17 cellular contexts compared by ENCODE assay signal in the genomic region with DNA sequence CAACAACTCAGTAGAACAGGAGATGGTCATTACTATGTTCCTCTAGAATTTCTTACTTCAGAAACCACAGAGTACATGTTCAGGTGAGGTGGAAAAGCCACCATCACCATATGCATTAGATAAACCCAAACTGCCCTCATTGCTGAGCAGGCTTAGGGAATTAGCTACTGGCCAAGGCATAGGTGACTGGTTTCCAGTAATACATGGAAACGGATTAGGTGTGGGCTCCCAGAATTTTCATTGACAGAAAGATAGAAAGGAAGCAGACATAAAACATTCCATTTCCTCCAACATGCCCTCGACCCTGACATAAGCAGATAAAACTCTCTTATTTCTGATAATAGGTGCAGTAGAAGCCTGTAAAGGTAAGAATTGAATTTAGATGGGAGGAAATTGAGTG.
DNase-seq lines count a peak whose midpoint lies in the region; ATAC-seq, FAIRE-seq and TF ChIP-seq lines count a peak whose summit lies in the region.
"Had no signal": no experiment of that assay in that cellular context is flagged by ENCODE, and none has a peak within 500 bp of the region (broad histone marks: within the 10 kb centered on the region; RNA-seq: fewer than 3 reads in every experiment).

No MANE protein-coding gene starts in this region.

- POLR2A ChIA-PET in PC-3 (lab: Charles Lee; ENCODE audit: unreplicated experiment) = interaction anchor here (0.6 kb wide), 1 partner anchor 133 kb away, joined by 6 read pairs; no protein-coding TSS in a partner anchor
- POLR2A ChIA-PET in WTC11 (lab: Charles Lee) = no interaction called here

- no peak for TF ChIP-seq CTCF in PC-3 (conservative IDR thresholded peaks at IDR 0.05; ENCODE audit: low read depth, low read length)
- TF ChIP-seq CTCF in WTC11 (IDR thresholded peaks at IDR 0.05) = no peak
- TF ChIP-seq CTCF in keratinocyte (optimal IDR thresholded peaks at IDR 0.05 in 1 of 3, IDR thresholded peaks at IDR 0.05 in 1 of 3, conservative IDR thresholded peaks at IDR 0.05 in 1 of 3; ENCODE audit: extremely low read depth in 1 of 3, insufficient read depth in 2 of 3, low read length in 3 of 3) = no peak
- no peak for TF ChIP-seq CTCF in smooth muscle cell (IDR thresholded peaks at IDR 0.05; ENCODE audit: borderline replicate concordance, insufficient read depth, poor library complexity, severe bottlenecking)

- H3K36me3 ChIP-seq in PC-3 (ENCODE audit: low read depth, low read length) = no peaks in the 10 kb centered on the region
- H3K36me3 ChIP-seq in keratinocyte (ENCODE audit: control insufficient read depth in 2 of 2, extremely low read depth in 1 of 2, insufficient read depth in 2 of 2, low read length in 2 of 2) = no peaks in the 10 kb centered on the region
- no peaks in the 10 kb centered on the region for H3K36me3 ChIP-seq in smooth muscle cell (ENCODE audit: low read depth)
- H3K36me3 ChIP-seq: BE2C had no signal

- dilution Hi-C loops in keratinocyte (cut with MboI; ENCODE audit: extremely low pct_ligation_motif_present, low sequenced_read_pairs) = no loop called here

- H4K20me1 ChIP-seq in PC-3 (ENCODE audit: low read length) (no peaks in the 10 kb centered on the region), keratinocyte (ENCODE audit: control insufficient read depth, extremely low read depth, insufficient read depth, low read length) (no peaks in the 10 kb centered on the region), smooth muscle cell (ENCODE audit: low read depth) (no peaks in the 10 kb centered on the region)

- H3F3A ChIP-seq in PC-3 (ENCODE audit: low read length, unreplicated experiment) (peaks cover 3% of the 10 kb centered on the region), smooth muscle cell (ENCODE audit: low read depth) (no peaks in the 10 kb centered on the region)

- no peak overlapping the region; the same call in 1 of the 2 replicates for H3K9ac ChIP-seq in PC-3 (ENCODE audit: low read length)
- H3K9ac ChIP-seq in keratinocyte (ENCODE audit: control insufficient read depth, extremely low read depth, insufficient read depth, low read length) = peak overlapping the region; percentile 18
- no peak overlapping the region for H3K9ac ChIP-seq in smooth muscle cell (ENCODE audit: low read depth)

- H3K9me3 ChIP-seq in PC-3 (ENCODE audit: low read length) (no peaks in the 10 kb centered on the region), keratinocyte (ENCODE audit: control insufficient read depth, low read depth, low read length) (no peaks in the 10 kb centered on the region), smooth muscle cell (replicated peaks; ENCODE audit: low read depth) (no peaks in the 10 kb centered on the region)
- H3K9me3 ChIP-seq: BE2C had no signal

- no peaks in the 10 kb centered on the region for H3K27me3 Mint-ChIP-seq in WTC11 (ENCODE audit: low read depth)
- H3K27me3 Mint-ChIP-seq: CD4-positive, alpha-beta memory T cell had no signal

- H3K36me3 Mint-ChIP-seq in WTC11 = no peaks in the 10 kb centered on the region
- H3K36me3 Mint-ChIP-seq: CD4-positive, alpha-beta memory T cell had no signal

- H3K9me3 Mint-ChIP-seq in WTC11 = no peaks in the 10 kb centered on the region

- H3K27ac ChIP-seq in PC-3 (ENCODE audit: low read length) (peak overlapping the region; percentile 98), keratinocyte (ENCODE audit: control insufficient read depth, insufficient read depth, low read length) (peak overlapping the region; percentile 80), smooth muscle cell (ENCODE audit: low read depth) (peak overlapping the region; percentile 61)
- H3K27ac ChIP-seq: A549, C4-2B had no signal

- peak; percentile 5 for DNase-seq in PC-3
- no peak for DNase-seq in WTC11 (ENCODE audit: low spot score)
- DNase-seq in keratinocyte (ENCODE audit: low read depth, low spot score) = no peak
- DNase-seq in smooth muscle cell (lab: John Stamatoyannopoulos, UW; ENCODE audit: unreplicated experiment) = no peak
- no peak for DNase-seq in DMS153 treated with DMSO at 0.1 percent for 48 hours (lab: John Stamatoyannopoulos, UW; ENCODE audit: unreplicated experiment)
- no peak for DNase-seq in amygdala (lab: John Stamatoyannopoulos, UW)
- DNase-seq in Kasumi-1 (lab: John Stamatoyannopoulos, UW) = no peak
- DNase-seq: BE2C, DMS153, DND-41, GDM1 had no signal

- H3K4me1 ChIP-seq in PC-3 (ENCODE audit: insufficient read depth, low read length) = peaks cover 39% of the 10 kb centered on the region
- peaks cover 24% of the 10 kb centered on the region for H3K4me1 ChIP-seq in keratinocyte (ENCODE audit: control insufficient read depth, extremely low read depth, insufficient read depth, low read length)
- no peaks in the 10 kb centered on the region for H3K4me1 ChIP-seq in smooth muscle cell (ENCODE audit: low read depth)
- H3K4me1 ChIP-seq: A549, BE2C had no signal

- H3K4me1 Mint-ChIP-seq in WTC11 = peaks cover 21% of the 10 kb centered on the region
- H3K4me1 Mint-ChIP-seq: CD4-positive, alpha-beta memory T cell had no signal

- CTCF ChIA-PET in PC-3 (lab: Charles Lee) = no interaction called here
- CTCF ChIA-PET in WTC11 (lab: Charles Lee) = no interaction called here

- ATAC-seq in PC-3 (no peak), WTC11 (no peak)
- ATAC-seq: A549 had no signal

- WGBS in smooth muscle cell (ENCODE audit: low lambda C conversion rate) = 58% methylated on average over 2 of the region's 2 CpGs

- no peaks in the 10 kb centered on the region for H3K27me3 ChIP-seq in PC-3 (ENCODE audit: low read length)
- no peaks in the 10 kb centered on the region for H3K27me3 ChIP-seq in keratinocyte (ENCODE audit: control insufficient read depth, extremely low read depth, insufficient read depth, low read length)
- H3K27me3 ChIP-seq in smooth muscle cell (ENCODE audit: low read depth) = no peaks in the 10 kb centered on the region
- H3K27me3 ChIP-seq: BE2C had no signal

- H3K79me2 ChIP-seq in PC-3 (ENCODE audit: low read length) (no peaks in the 10 kb centered on the region), keratinocyte (ENCODE audit: control insufficient read depth, insufficient read depth, low read length) (no peaks in the 10 kb centered on the region), smooth muscle cell (ENCODE audit: low read depth) (no peaks in the 10 kb centered on the region)

- H3K9me1 ChIP-seq in keratinocyte (ENCODE audit: control insufficient read depth, extremely low read depth, insufficient read depth, low read length) = no peaks in the 10 kb centered on the region

- H2AFZ ChIP-seq in PC-3 (ENCODE audit: low read length) (no peak overlapping the region), keratinocyte (ENCODE audit: control insufficient read depth, low read length) (peak overlapping the region; percentile 67), smooth muscle cell (ENCODE audit: low read depth) (no peak overlapping the region)

- H3K4me3 ChIP-seq in PC-3 (ENCODE audit: low read length) (no peak overlapping the region), keratinocyte (ENCODE audit: control insufficient read depth in 2 of 3, extremely low read depth in 1 of 3, insufficient read depth in 2 of 3, low read depth in 1 of 3, low read length in 3 of 3) (no peak overlapping the region), smooth muscle cell (no peak overlapping the region)
- H3K4me3 ChIP-seq: A549 had no signal

- no peak overlapping the region; the same call in 1 of the 2 replicates for H3K27ac Mint-ChIP-seq in WTC11
- H3K27ac Mint-ChIP-seq: CD4-positive, alpha-beta memory T cell had no signal

- H3K9me2 ChIP-seq in PC-3 (replicated peaks; ENCODE audit: low read length) = no peaks in the 10 kb centered on the region

- no TSS peak for BruUV-seq in PC-3 (replicated peaks; lab: Mats Ljungman, UMichigan)

- no peak for FAIRE-seq in keratinocyte (lab: Jason Lieb, UNC)
- FAIRE-seq: A549, GM12892, GM19239, H54 had no signal

- peak overlapping the region; percentile 38 for H3K4me2 ChIP-seq in PC-3 (ENCODE audit: low read length)
- no peak overlapping the region for H3K4me2 ChIP-seq in keratinocyte (ENCODE audit: control insufficient read depth, extremely low read depth, insufficient read depth, low read depth, low read length)
- no peak overlapping the region for H3K4me2 ChIP-seq in smooth muscle cell
- H3K4me2 ChIP-seq: A549 had no signal

- H3K4me3 Mint-ChIP-seq in WTC11 = no peak overlapping the region
- H3K4me3 Mint-ChIP-seq: CD4-positive, alpha-beta memory T cell had no signal

- intact Hi-C loops in PC-3 (cut with micrococcal nuclease) = loop anchor here (1.0 to 10.0 kb wide), 5 partner anchors 110 to 648 kb away; no protein-coding TSS in a partner anchor

TF ChIP-seq in WTC11, 78 proteins besides CTCF, POLR2A, EP300 and RAD21 (continues in another document):
- TF ChIP-seq TCF7 (CRISPR knock-in tag; IDR thresholded peaks at IDR 0.05; ENCODE audit: low read depth) = no peak
- TF ChIP-seq, protein P1, sequence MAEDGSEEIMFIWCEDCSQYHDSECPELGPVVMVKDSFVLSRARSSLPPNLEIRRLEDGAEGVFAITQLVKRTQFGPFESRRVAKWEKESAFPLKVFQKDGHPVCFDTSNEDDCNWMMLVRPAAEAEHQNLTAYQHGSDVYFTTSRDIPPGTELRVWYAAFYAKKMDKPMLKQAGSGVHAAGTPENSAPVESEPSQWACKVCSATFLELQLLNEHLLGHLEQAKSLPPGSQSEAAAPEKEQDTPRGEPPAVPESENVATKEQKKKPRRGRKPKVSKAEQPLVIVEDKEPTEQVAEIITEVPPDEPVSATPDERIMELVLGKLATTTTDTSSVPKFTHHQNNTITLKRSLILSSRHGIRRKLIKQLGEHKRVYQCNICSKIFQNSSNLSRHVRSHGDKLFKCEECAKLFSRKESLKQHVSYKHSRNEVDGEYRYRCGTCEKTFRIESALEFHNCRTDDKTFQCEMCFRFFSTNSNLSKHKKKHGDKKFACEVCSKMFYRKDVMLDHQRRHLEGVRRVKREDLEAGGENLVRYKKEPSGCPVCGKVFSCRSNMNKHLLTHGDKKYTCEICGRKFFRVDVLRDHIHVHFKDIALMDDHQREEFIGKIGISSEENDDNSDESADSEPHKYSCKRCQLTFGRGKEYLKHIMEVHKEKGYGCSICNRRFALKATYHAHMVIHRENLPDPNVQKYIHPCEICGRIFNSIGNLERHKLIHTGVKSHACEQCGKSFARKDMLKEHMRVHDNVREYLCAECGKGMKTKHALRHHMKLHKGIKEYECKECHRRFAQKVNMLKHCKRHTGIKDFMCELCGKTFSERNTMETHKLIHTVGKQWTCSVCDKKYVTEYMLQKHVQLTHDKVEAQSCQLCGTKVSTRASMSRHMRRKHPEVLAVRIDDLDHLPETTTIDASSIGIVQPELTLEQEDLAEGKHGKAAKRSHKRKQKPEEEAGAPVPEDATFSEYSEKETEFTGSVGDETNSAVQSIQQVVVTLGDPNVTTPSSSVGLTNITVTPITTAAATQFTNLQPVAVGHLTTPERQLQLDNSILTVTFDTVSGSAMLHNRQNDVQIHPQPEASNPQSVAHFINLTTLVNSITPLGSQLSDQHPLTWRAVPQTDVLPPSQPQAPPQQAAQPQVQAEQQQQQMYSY (CRISPR knock-in tag; IDR thresholded peaks at IDR 0.05) = peak; percentile 77
- no peak for TF ChIP-seq TP53 (CRISPR knock-in tag; IDR thresholded peaks at IDR 0.05)
